ENCODE assay signal across 12 cellular contexts in genomic region chr2:23606968-23607367, GRCh38.
A peak's percentile ranks its signal among the peaks of the same experiment; 100 is the strongest.
DNase-seq lines count a peak whose midpoint lies in the region; TF ChIP-seq lines count a peak whose summit lies in the region.
"Had no signal": no experiment of that assay in that cellular context is flagged by ENCODE, and none has a peak within 500 bp of the region (broad histone marks: within the 10 kb centered on the region; RNA-seq: fewer than 3 reads in every experiment).

No MANE protein-coding gene starts in this region.

- no peak overlapping the region for H3K4me3 ChIP-seq in HUES64 (ENCODE audit: low read length)
- H3K4me3 ChIP-seq: skin epidermis had no signal

- H3K36me3 ChIP-seq in HUES64 (ENCODE audit: insufficient read depth, low read length), result no peaks in the 10 kb centered on the region

- peaks cover 14% of the 10 kb centered on the region for H3K4me1 ChIP-seq in HUES64 (ENCODE audit: insufficient read depth, low read length)

- peak overlapping the region; percentile 67; the same call in 1 of the 2 replicates for H3K27ac ChIP-seq in HUES64 (ENCODE audit: low read depth, low read length)
- H3K27ac ChIP-seq: epithelial cell of prostate, skin epidermis had no signal

- no peak for TF ChIP-seq CTCF in GM13977 (IDR thresholded peaks at IDR 0.05; ENCODE audit: extremely low read depth, insufficient read depth, missing control alignments)

- H3K9ac ChIP-seq in HUES64 (ENCODE audit: low read depth, low read length), result no peak overlapping the region

- no peaks in the 10 kb centered on the region for H3K27me3 ChIP-seq in HUES64 (ENCODE audit: insufficient read depth, low read length)

- in situ Hi-C loops in GM13977 (cut with MboI; ENCODE audit: low pct_unique_long_range_greater_than_20kb, low sequenced_read_pairs, unreplicated experiment), result no loop called here

- DNase-seq in AG20443 (ENCODE audit: low spot score) (peak; percentile 36), astrocyte of the hippocampus (ENCODE audit: low read depth, low spot score) (peak; percentile 69), kidney glomerular epithelial cell (lab: John Stamatoyannopoulos, UW) (peak; percentile 58), amniotic stem cell (lab: John Stamatoyannopoulos, UW) (no peak), GM13977 (ENCODE audit: low spot score) (no peak), mucosa of gallbladder (ENCODE audit: low spot score) (no peak), medulla oblongata (ENCODE audit: extremely low spot score) (no peak)
- DNase-seq: CD4-positive, CD25-positive, alpha-beta regulatory T cell; NCI-H2081 treated with DMSO at 0.1 percent for 48 hours had no signal

- H3K9me3 ChIP-seq in HUES64 (ENCODE audit: insufficient read depth, low read depth, low read length), result peaks cover 18% of the 10 kb centered on the region

Comparison
In these comparisons a context has a peak if more than half of its experiments do, and no peak if none do; other contexts are left out.
1. DNase-seq: peak in AG20443 (single experiment), astrocyte of the hippocampus (single experiment) and kidney glomerular epithelial cell (single experiment); none in amniotic stem cell (single experiment), GM13977 (single experiment), mucosa of gallbladder (single experiment) and medulla oblongata (single experiment).